24 cellular contexts compared by ENCODE assay signal in genomic region chr7:4186513-4186780, GRCh38.
"Had no signal": no experiment of that assay in that cellular context is flagged by ENCODE, and none has a peak within 500 bp of the region (broad histone marks: within the 10 kb centered on the region; RNA-seq: fewer than 3 reads in every experiment).

No MANE protein-coding gene starts in this region.

- H3K4me3 Mint-ChIP-seq: mesothelial cell of epicardium; naive B cell; natural killer cell; nephron progenitor cell; neural progenitor cell; stimulated activated effector memory CD8-positive, alpha-beta T cell treated with anti-CD3 and anti-CD28 coated beads, Interleukin-12 subunit alpha, Interleukin-12 subunit beta, amount 100 ng/mL, for 72 hours; stimulated activated naive CD8-positive, alpha-beta T cell treated with anti-CD3 and anti-CD28 coated beads, Interleukin-15, Interleukin-2, amounts not matched to agents 100 ng/mL and 50 ng/mL, for 24 hours had no signal

- H3K27ac ChIP-seq: left ventricle myocardium inferior, neural progenitor cell, pancreas, testis, thyroid gland had no signal

- H3K27me3 ChIP-seq: heart left ventricle, hepatocyte, neural progenitor cell, pancreas, testis, thyroid gland, transverse colon, uterus had no signal

- H3K27ac Mint-ChIP-seq: natural killer cell; nephron progenitor cell; neural progenitor cell; stimulated activated effector memory CD8-positive, alpha-beta T cell treated with anti-CD3 and anti-CD28 coated beads, Interleukin-12 subunit alpha, Interleukin-12 subunit beta, amount 100 ng/mL, for 72 hours; stimulated activated naive CD8-positive, alpha-beta T cell treated with anti-CD3 and anti-CD28 coated beads, Interleukin-15, Interleukin-2, amounts not matched to agents 100 ng/mL and 50 ng/mL, for 24 hours had no signal

- H3K4me2 ChIP-seq: hepatocyte, neural progenitor cell had no signal

- H3K4me1 Mint-ChIP-seq: naive B cell; natural killer cell; stimulated activated effector memory CD8-positive, alpha-beta T cell treated with anti-CD3 and anti-CD28 coated beads, Interleukin-12 subunit alpha, Interleukin-12 subunit beta, amount 100 ng/mL, for 72 hours had no signal

- H3K9me3 Mint-ChIP-seq: mesothelial cell of epicardium; natural killer cell; stimulated activated effector memory CD8-positive, alpha-beta T cell treated with anti-CD3 and anti-CD28 coated beads, Interleukin-12 subunit alpha, Interleukin-12 subunit beta, amount 100 ng/mL, for 72 hours; stimulated activated naive CD8-positive, alpha-beta T cell treated with anti-CD3 and anti-CD28 coated beads, Interleukin-15, Interleukin-2, amounts not matched to agents 100 ng/mL and 50 ng/mL, for 24 hours had no signal

- H3K4me3 ChIP-seq: heart left ventricle, hepatocyte, left ventricle myocardium inferior, lung, neural progenitor cell, pancreas, prostate gland, skin epidermis, testis, thyroid gland, transverse colon, uterus had no signal

- DNase-seq: islet precursor cell; left ventricle myocardium inferior; mesendoderm; naive B cell; natural killer cell; nephron progenitor cell; retina; stimulated activated CD4-positive, alpha-beta T cell treated with anti-CD3 and anti-CD28 coated beads, Interleukin-4, amount 100 ng/mL, for 24 hours; stimulated activated naive CD4-positive, alpha-beta T cell; testis; thyroid gland; transverse colon; uterus had no signal

- H3K9me3 ChIP-seq: heart left ventricle, left ventricle myocardium inferior, pancreas, prostate gland, testis, thyroid gland, transverse colon, uterus had no signal

- ATAC-seq: heart left ventricle; natural killer cell; pancreas; right cardiac atrium; stimulated activated effector memory CD8-positive, alpha-beta T cell treated with anti-CD3 and anti-CD28 coated beads, Interleukin-12 subunit alpha, Interleukin-12 subunit beta, amount 100 ng/mL, for 72 hours had no signal

- H3K4me1 ChIP-seq: neural progenitor cell, prostate gland, thyroid gland, uterus had no signal

- H3K9ac ChIP-seq: neural progenitor cell had no signal

- H3K36me3 ChIP-seq: heart left ventricle, left ventricle myocardium inferior, neural progenitor cell, pancreas, prostate gland, thyroid gland, transverse colon, uterus had no signal

- H3K79me2 ChIP-seq: hepatocyte had no signal

- H3K27me3 Mint-ChIP-seq: naive B cell; stimulated activated naive CD8-positive, alpha-beta T cell treated with anti-CD3 and anti-CD28 coated beads, Interleukin-15, Interleukin-2, amounts not matched to agents 100 ng/mL and 50 ng/mL, for 24 hours had no signal

- H2AFZ ChIP-seq: hepatocyte, neural progenitor cell had no signal

- H3K36me3 Mint-ChIP-seq: mesothelial cell of epicardium; naive B cell; natural killer cell; stimulated activated effector memory CD8-positive, alpha-beta T cell treated with anti-CD3 and anti-CD28 coated beads, Interleukin-12 subunit alpha, Interleukin-12 subunit beta, amount 100 ng/mL, for 72 hours had no signal
